Comparison of ENCODE assay signal across 18 cellular contexts in genomic region chr5:116542619-116543018, GRCh38. TPM values are rescaled to one million over a fixed set of nuclear protein-coding genes. Genes with fewer than 3 reads are reported as not detected.
DNase-seq lines count a peak whose midpoint lies in the region; ATAC-seq and TF ChIP-seq lines count a peak whose summit lies in the region.
"Had no signal": no experiment of that assay in that cellular context is flagged by ENCODE, and none has a peak within 500 bp of the region (broad histone marks: within the 10 kb centered on the region; RNA-seq: fewer than 3 reads in every experiment).

No MANE protein-coding gene starts in this region.

- H3K27me3 ChIP-seq in endodermal cell (ENCODE audit: control insufficient read depth, insufficient read depth, low read length, poor library complexity, severe bottlenecking) (no peaks in the 10 kb centered on the region), trophoblast cell (ENCODE audit: insufficient read depth, low read length) (no peaks in the 10 kb centered on the region)

- ATAC-seq in HG02678 (IDR thresholded peaks at IDR 0.05; ENCODE audit: unreplicated experiment) (peak; percentile 42), GM18519 (IDR thresholded peaks at IDR 0.05; ENCODE audit: low FRiP score, unreplicated experiment) (no peak), GM19351 (IDR thresholded peaks at IDR 0.05; ENCODE audit: unreplicated experiment) (no peak)

- no peak overlapping the region for H3K18ac ChIP-seq in trophoblast cell (ENCODE audit: low read length)

- peaks cover 20% of the 10 kb centered on the region for H3K9me3 Mint-ChIP-seq in endodermal cell
- H3K9me3 Mint-ChIP-seq in activated T-cell treated with anti-CD3 and anti-CD28 coated beads, Interleukin-2, amount 50 U/mL, for 24 hours, result peaks cover 17% of the 10 kb centered on the region
- peaks cover 9 to 27% (median 24%) of the 10 kb centered on the region in 7 donors for H3K9me3 Mint-ChIP-seq in CD14-positive monocyte

- H3K4me2 ChIP-seq in trophoblast cell (ENCODE audit: low read length), result no peak overlapping the region
- H3K4me2 ChIP-seq: SK-N-SH had no signal

- H4K8ac ChIP-seq in trophoblast cell (ENCODE audit: low read depth, low read length), result no peak overlapping the region

- H3K27ac Mint-ChIP-seq in endodermal cell (no peak overlapping the region), CD14-positive monocyte (no peak overlapping the region)
- H3K27ac Mint-ChIP-seq in activated T-cell treated with anti-CD3 and anti-CD28 coated beads, Interleukin-2, amount 50 U/mL, for 24 hours, result no peak overlapping the region

- peaks cover 38% of the 10 kb centered on the region for H3K9me3 ChIP-seq in endodermal cell (ENCODE audit: control insufficient read depth, low read length)
- no peaks in the 10 kb centered on the region for H3K9me3 ChIP-seq in trophoblast cell (ENCODE audit: insufficient read depth, low read depth, low read length)

- no peak overlapping the region for H2AFZ ChIP-seq in trophoblast cell (ENCODE audit: insufficient read depth, low read length, poor library complexity)

- H3K36me3 ChIP-seq in endodermal cell (ENCODE audit: control insufficient read depth, insufficient read depth, low read length), result no peaks in the 10 kb centered on the region
- peaks cover 2 to 4% of the 10 kb centered on the region in 2 experiments for H3K36me3 ChIP-seq in trophoblast cell (ENCODE audit: control insufficient read depth in 1 of 2, insufficient read depth in 2 of 2, low read length in 2 of 2)

- peak; percentile 7 for DNase-seq in SKM-1 (lab: John Stamatoyannopoulos, UW; ENCODE audit: unreplicated experiment)
- DNase-seq in endodermal cell, result peak; percentile 34
- DNase-seq in trophoblast cell, result no peak
- DNase-seq in activated T-cell treated with anti-CD3 and anti-CD28 coated beads, Interleukin-2, amount 50 U/mL, for 24 hours, result no peak
- no peak for DNase-seq in CD14-positive monocyte (ENCODE audit: low spot score)
- DNase-seq: AML-193, COR-L47, DMS153, NCI-H1048, NCI-H1436 treated with DMSO at 0.1 percent for 48 hours, NCI-H2081 treated with DMSO at 0.1 percent for 48 hours, NCI-H510A treated with DMSO at 0.1 percent for 48 hours, Right ventricle myocardium superior, SK-N-SH had no signal

- H3K4me3 ChIP-seq in endodermal cell (ENCODE audit: low read length), result no peak overlapping the region
- H3K4me3 ChIP-seq in trophoblast cell (ENCODE audit: low read depth, low read length), result no peak overlapping the region

- WGBS in endodermal cell (ENCODE audit: insufficient coverage in 1 of 2, insufficient read length in 1 of 2), 2 experiments, result 79 to 92% methylated on average over 3 of the region's 3 CpGs
- no CpG with 5 or more reads among the region's 3 CpGs for WGBS in trophoblast cell (ENCODE audit: extremely low coverage, insufficient coverage, insufficient read length)

- no peaks in the 10 kb centered on the region for H3K4me1 ChIP-seq in endodermal cell (ENCODE audit: control insufficient read depth, insufficient read depth, low read length)
- peaks cover 5 to 9% of the 10 kb centered on the region in 2 experiments for H3K4me1 ChIP-seq in trophoblast cell (ENCODE audit: control insufficient read depth in 1 of 2, insufficient read depth in 2 of 2, low read length in 2 of 2)

- peaks cover 19% of the 10 kb centered on the region for H3K79me2 ChIP-seq in trophoblast cell (ENCODE audit: control insufficient read depth, insufficient read depth, low read length, poor library complexity)

- H3K9ac ChIP-seq in endodermal cell (ENCODE audit: extremely low read depth, low read length, poor library complexity, severe bottlenecking) (no peak overlapping the region), trophoblast cell (ENCODE audit: low read length) (no peak overlapping the region)
- H3K9ac ChIP-seq: SK-N-SH had no signal

- H3K27ac ChIP-seq in endodermal cell (ENCODE audit: low read depth, low read length) (no peak overlapping the region), trophoblast cell (ENCODE audit: low read depth, low read length) (no peak overlapping the region)
- H3K27ac ChIP-seq: HL-60 had no signal

- H2BK120ac ChIP-seq in trophoblast cell (ENCODE audit: insufficient read depth, low read length, poor library complexity), result no peak overlapping the region

- H3K4me3 Mint-ChIP-seq in endodermal cell, result no peak overlapping the region
- no peak overlapping the region for H3K4me3 Mint-ChIP-seq in activated T-cell treated with anti-CD3 and anti-CD28 coated beads, Interleukin-2, amount 50 U/mL, for 24 hours
- H3K4me3 Mint-ChIP-seq in CD14-positive monocyte, result no peak overlapping the region

- H3K27me3 Mint-ChIP-seq in endodermal cell (ENCODE audit: insufficient read depth) (no peaks in the 10 kb centered on the region), CD14-positive monocyte (ENCODE audit: low read depth in 3 of 3) (no peaks in the 10 kb centered on the region)
- H3K27me3 Mint-ChIP-seq in activated T-cell treated with anti-CD3 and anti-CD28 coated beads, Interleukin-2, amount 50 U/mL, for 24 hours, result no peaks in the 10 kb centered on the region

- H2AK5ac ChIP-seq in trophoblast cell (ENCODE audit: low read length), result no peak overlapping the region

- no peak overlapping the region for H3K14ac ChIP-seq in trophoblast cell (ENCODE audit: low read length)

- no peak overlapping the region for H4K91ac ChIP-seq in trophoblast cell (ENCODE audit: low read depth, low read length)

- no peak overlapping the region for H2BK5ac ChIP-seq in trophoblast cell (ENCODE audit: low read depth, low read length, poor library complexity)

- H3K4ac ChIP-seq in trophoblast cell (ENCODE audit: low read depth, low read length), result peak overlapping the region; percentile 91

- intact Hi-C loops in CD14-positive monocyte (cut with micrococcal nuclease), result no loop called here

- H3K4me1 Mint-ChIP-seq in endodermal cell, result peaks cover 56% of the 10 kb centered on the region
- H3K4me1 Mint-ChIP-seq in activated T-cell treated with anti-CD3 and anti-CD28 coated beads, Interleukin-2, amount 50 U/mL, for 24 hours (ENCODE audit: low read depth), result no peaks in the 10 kb centered on the region
- H3K4me1 Mint-ChIP-seq in CD14-positive monocyte, result no peaks in the 10 kb centered on the region

- TF ChIP-seq CTCF in endodermal cell (conservative IDR thresholded peaks at IDR 0.05) (no peak), CD14-positive monocyte (IDR thresholded peaks at IDR 0.05) (no peak)

- no peaks in the 10 kb centered on the region for H3K79me1 ChIP-seq in trophoblast cell (ENCODE audit: low read length)

- no peak overlapping the region for H3K23ac ChIP-seq in trophoblast cell (ENCODE audit: low read length)

- H4K12ac ChIP-seq in trophoblast cell (ENCODE audit: low read depth, low read length), result no peak overlapping the region

- H2BK12ac ChIP-seq in trophoblast cell (ENCODE audit: low read length), result no peak overlapping the region

- H3K36me3 Mint-ChIP-seq in endodermal cell (ENCODE audit: low read depth) (peaks cover 26% of the 10 kb centered on the region), CD14-positive monocyte (no peaks in the 10 kb centered on the region)
- no peaks in the 10 kb centered on the region for H3K36me3 Mint-ChIP-seq in activated T-cell treated with anti-CD3 and anti-CD28 coated beads, Interleukin-2, amount 50 U/mL, for 24 hours (ENCODE audit: low read depth)

RNA-seq across cellular contexts. Expression of gene SEMA6A, which starts 32.0 kb away (rescaled TPM):
- 100 to 1,000 TPM in 1 of 2 donors, 10 to 100 TPM in 1; 79.6 to 328 TPM for total RNA-seq in endodermal cell
- polyA plus RNA-seq in endodermal cell (2013, experiment 1 of 2), result 73.8 TPM
- polyA plus RNA-seq in endodermal cell (2013, experiment 2 of 2), result 61.4 TPM
- polyA plus RNA-seq in trophoblast cell (2013), result 559 and 563 TPM in 2 replicates
- polyA plus RNA-seq in CD14-positive monocyte, result under 1 TPM in 1 of 2 donors, not detected in 1; 0.16 TPM

Comparison
In these comparisons a context has a peak if more than half of its experiments do, and no peak if none do; other contexts are left out.
1. DNase-seq: peak in SKM-1 (single experiment) and endodermal cell (single experiment); none in trophoblast cell (0 of 2), activated T-cell treated with anti-CD3 and anti-CD28 coated beads, Interleukin-2, amount 50 U/mL, for 24 hours (single experiment) and CD14-positive monocyte (single experiment).